ENCODE assay signal across 1 cellular context in genomic region chr7:128168667-128169210, GRCh38.
TF ChIP-seq lines count a peak whose summit lies in the region.

No MANE protein-coding gene starts in this region.

TF ChIP-seq in WTC11, 78 proteins besides CTCF, POLR2A, EP300 and RAD21 (continued from another document):
- TF ChIP-seq ARID4B (CRISPR knock-in tag; IDR thresholded peaks at IDR 0.05; ENCODE audit: borderline replicate concordance): peak; percentile 90
- TF ChIP-seq PREB (CRISPR knock-in tag; IDR thresholded peaks at IDR 0.05; ENCODE audit: borderline replicate concordance): no peak
- TF ChIP-seq GTF2I (CRISPR knock-in tag; conservative IDR thresholded peaks at IDR 0.05): no peak
- no peak for TF ChIP-seq ATF2 (CRISPR knock-in tag; IDR thresholded peaks at IDR 0.05; ENCODE audit: borderline replicate concordance, low read depth)
- TF ChIP-seq SP1 (CRISPR knock-in tag; conservative IDR thresholded peaks at IDR 0.05): 0 out of 2 replicates have a peak, but pooled peaks have one; percentile 50
- TF ChIP-seq AFF4 (CRISPR knock-in tag; IDR thresholded peaks at IDR 0.05; ENCODE audit: borderline replicate concordance): 0 out of 2 replicates have a peak, but pooled peaks have one; percentile 47
- TF ChIP-seq E2F1 (CRISPR knock-in tag; IDR thresholded peaks at IDR 0.05): peak; percentile 78; the same call in 1 of the 2 replicates
- peak; percentile 94 for TF ChIP-seq ETV6 (CRISPR knock-in tag; IDR thresholded peaks at IDR 0.05)
- TF ChIP-seq FOXP4 (CRISPR knock-in tag; IDR thresholded peaks at IDR 0.05): peak; percentile 82
- TF ChIP-seq FOXK1 (CRISPR knock-in tag; IDR thresholded peaks at IDR 0.05): 0 out of 2 replicates have a peak, but pooled peaks have one; percentile 61
- TF ChIP-seq CREM (CRISPR knock-in tag; IDR thresholded peaks at IDR 0.05): peak; percentile 85
- TF ChIP-seq NR2C2 (CRISPR knock-in tag; IDR thresholded peaks at IDR 0.05): 0 out of 2 replicates have a peak, but pooled peaks have one; percentile 51
- peak; percentile 20; the same call in 1 of the 2 replicates for TF ChIP-seq CBFB (CRISPR knock-in tag; IDR thresholded peaks at IDR 0.05; ENCODE audit: low read depth)
- TF ChIP-seq TEAD4 (CRISPR knock-in tag; IDR thresholded peaks at IDR 0.05): peak; percentile 57; the same call in 1 of the 2 replicates
- no peak for TF ChIP-seq ZNF263 (CRISPR knock-in tag; IDR thresholded peaks at IDR 0.05; ENCODE audit: low read depth)
- TF ChIP-seq SMAD3 (CRISPR knock-in tag; IDR thresholded peaks at IDR 0.05; ENCODE audit: borderline replicate concordance): peak; percentile 88
- peak; percentile 90 for TF ChIP-seq CREB1 (CRISPR knock-in tag; IDR thresholded peaks at IDR 0.05)
- TF ChIP-seq ESRRA (CRISPR knock-in tag; IDR thresholded peaks at IDR 0.05; ENCODE audit: borderline replicate concordance): peak; percentile 83; the same call in 1 of the 2 replicates
- no peak for TF ChIP-seq E2F4 (CRISPR knock-in tag; IDR thresholded peaks at IDR 0.05; ENCODE audit: borderline replicate concordance, low read depth)
